In the genomic region with DNA sequence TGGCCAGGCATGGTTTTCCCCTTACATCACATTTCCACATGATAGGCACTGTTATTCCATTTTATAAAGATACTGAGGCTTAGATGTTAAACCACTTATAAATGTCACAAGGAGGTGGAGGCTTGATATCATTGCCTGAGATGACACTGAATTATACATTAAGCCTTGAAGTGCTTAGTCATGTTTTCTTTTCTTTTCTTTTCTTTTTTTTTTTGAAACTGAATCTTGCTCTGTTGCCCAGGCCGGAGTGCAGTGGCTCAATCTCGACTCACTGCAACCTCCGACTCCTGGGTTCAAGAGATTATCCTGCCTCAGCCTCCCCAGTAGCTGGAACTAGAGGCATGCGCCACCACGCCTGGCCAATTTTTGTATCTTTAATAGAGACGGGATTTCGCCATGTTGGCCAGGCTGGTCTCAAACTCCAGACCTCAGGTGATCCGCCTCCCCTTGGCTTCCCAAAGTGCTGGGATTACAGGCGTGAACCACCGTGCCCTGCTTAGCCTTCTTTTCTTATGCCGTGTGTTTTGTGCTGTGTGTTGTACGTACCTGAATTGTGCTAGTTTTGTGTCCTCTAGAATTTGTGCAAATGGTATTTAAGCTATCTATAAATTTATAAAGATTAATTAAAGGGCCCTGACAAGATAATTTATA, we compare ENCODE assay signal across 9 cellular contexts. TPM values are rescaled to one million over a fixed set of nuclear protein-coding genes. Genes with fewer than 3 reads are reported as not detected.
A peak's percentile ranks its signal among the peaks of the same experiment; 100 is the strongest.
DNase-seq lines count a peak whose midpoint lies in the region; ATAC-seq and TF ChIP-seq lines count a peak whose summit lies in the region.
"Had no signal": no experiment of that assay in that cellular context is flagged by ENCODE, and none has a peak within 500 bp of the region (broad histone marks: within the 10 kb centered on the region; RNA-seq: fewer than 3 reads in every experiment).

No MANE protein-coding gene starts in this region.

- no peak for TF ChIP-seq POLR2A in NB4 (IDR thresholded peaks at IDR 0.05; ENCODE audit: extremely low read depth, insufficient read length)

- peak overlapping the region; percentile 83 for H3K4me3 ChIP-seq in CD4-positive, CD25-positive, alpha-beta regulatory T cell (ENCODE audit: low read depth, low read length)
- peak overlapping the region; percentile 94 for H3K4me3 ChIP-seq in NB4 (ENCODE audit: low read depth, low read length)
- H3K4me3 ChIP-seq in effector memory CD4-positive, alpha-beta T cell (ENCODE audit: insufficient read depth, low read depth, low read length, poor library complexity, severe bottlenecking), result no peak overlapping the region

- no peak for DNase-seq in CD4-positive, CD25-positive, alpha-beta regulatory T cell
- DNase-seq in NB4 (ENCODE audit: low read depth) (no peak), neural crest cell (ENCODE audit: low read depth, low spot score) (no peak), NCI-H1930 (lab: John Stamatoyannopoulos, UW) (no peak)
- no peak for DNase-seq in effector memory CD4-positive, alpha-beta T cell
- DNase-seq in stimulated activated naive CD4-positive, alpha-beta T cell treated with Interleukin-2 at 50 U/mL for 16 hours (lab: John Stamatoyannopoulos, UW), result no peak
- DNase-seq: NCI-H1417 had no signal

- no peaks in the 10 kb centered on the region for H3K9me3 ChIP-seq in CD4-positive, CD25-positive, alpha-beta regulatory T cell (ENCODE audit: control insufficient read depth in 2 of 2, low read length in 2 of 2)
- H3K9me3 ChIP-seq in effector memory CD4-positive, alpha-beta T cell (ENCODE audit: control insufficient read depth, low read length), result no peaks in the 10 kb centered on the region

- no peak for TF ChIP-seq CTCF in NB4 (IDR thresholded peaks at IDR 0.05; ENCODE audit: low read depth, low read length)
- no peak for TF ChIP-seq CTCF in neural crest cell (conservative IDR thresholded peaks at IDR 0.05)

- peaks cover 21% of the 10 kb centered on the region for H3K4me1 ChIP-seq in CD4-positive, CD25-positive, alpha-beta regulatory T cell (ENCODE audit: control insufficient read depth, insufficient read depth, low read length, poor library complexity, severe bottlenecking)
- H3K4me1 ChIP-seq in effector memory CD4-positive, alpha-beta T cell (ENCODE audit: control insufficient read depth, insufficient read depth, low read length, poor library complexity, severe bottlenecking), result peaks cover 16% of the 10 kb centered on the region

- ATAC-seq in CD4-positive, CD25-positive, alpha-beta regulatory T cell (ENCODE audit: low read depth in 2 of 2), result no peak
- ATAC-seq in GM19324 (IDR thresholded peaks at IDR 0.05; ENCODE audit: low FRiP score, unreplicated experiment), result no peak
- no peak for ATAC-seq in GM18519 (IDR thresholded peaks at IDR 0.05; ENCODE audit: low FRiP score, unreplicated experiment)

- H3K27ac Mint-ChIP-seq in CD4-positive, CD25-positive, alpha-beta regulatory T cell, result peak overlapping the region; percentile 66 to 100 (median 99)
- peak overlapping the region; percentile 83 for H3K27ac Mint-ChIP-seq in neural crest cell (ENCODE audit: unreplicated experiment)

- no peaks in the 10 kb centered on the region for H3K9me3 Mint-ChIP-seq in CD4-positive, CD25-positive, alpha-beta regulatory T cell
- H3K9me3 Mint-ChIP-seq in neural crest cell, result no peaks in the 10 kb centered on the region

- no peaks in the 10 kb centered on the region for H3K27me3 ChIP-seq in CD4-positive, CD25-positive, alpha-beta regulatory T cell (ENCODE audit: control insufficient read depth, insufficient read depth, low read length)
- no peaks in the 10 kb centered on the region for H3K27me3 ChIP-seq in effector memory CD4-positive, alpha-beta T cell (replicated peaks; ENCODE audit: control insufficient read depth, insufficient read depth, low read length, poor library complexity, severe bottlenecking)

- H3K36me3 Mint-ChIP-seq in CD4-positive, CD25-positive, alpha-beta regulatory T cell, result peaks cover 7% of the 10 kb centered on the region
- H3K36me3 Mint-ChIP-seq in neural crest cell (ENCODE audit: low read depth), result peaks cover 5% of the 10 kb centered on the region

- peaks cover 0 to 38% (median 16%) of the 10 kb centered on the region in 4 donors for H3K4me1 Mint-ChIP-seq in CD4-positive, CD25-positive, alpha-beta regulatory T cell
- H3K4me1 Mint-ChIP-seq in neural crest cell, result peaks cover 29% of the 10 kb centered on the region

- peaks cover 11% of the 10 kb centered on the region for H3K36me3 ChIP-seq in CD4-positive, CD25-positive, alpha-beta regulatory T cell (ENCODE audit: control insufficient read depth, insufficient read depth, low read length)
- peaks cover 10% of the 10 kb centered on the region for H3K36me3 ChIP-seq in effector memory CD4-positive, alpha-beta T cell (ENCODE audit: control insufficient read depth, insufficient read depth, low read length)

- peak overlapping the region; percentile 98 for H3K27ac ChIP-seq in CD4-positive, CD25-positive, alpha-beta regulatory T cell (ENCODE audit: insufficient read depth, low read length, poor library complexity, severe bottlenecking)
- H3K27ac ChIP-seq in effector memory CD4-positive, alpha-beta T cell (ENCODE audit: insufficient read depth, low read length, poor library complexity, severe bottlenecking), result peak overlapping the region; percentile 99

- H3K27me3 Mint-ChIP-seq in CD4-positive, CD25-positive, alpha-beta regulatory T cell, result no peaks in the 10 kb centered on the region
- no peaks in the 10 kb centered on the region for H3K27me3 Mint-ChIP-seq in neural crest cell (ENCODE audit: low read depth)

- H3K4me3 Mint-ChIP-seq in CD4-positive, CD25-positive, alpha-beta regulatory T cell, result peak overlapping the region; percentile 86 to 99 (median 97)
- peak overlapping the region; percentile 97 for H3K4me3 Mint-ChIP-seq in neural crest cell

RNA-seq across cellular contexts. Expression of a gene that starts 1.2 kb away (rescaled TPM):
- total RNA-seq in CD4-positive, CD25-positive, alpha-beta regulatory T cell, result 27.0 TPM
- 10 to 100 TPM; 27.5 to 49.7 (median 41.8) TPM for polyA plus RNA-seq in CD4-positive, CD25-positive, alpha-beta regulatory T cell
- 45.1 and 55.2 TPM in 2 replicates for total RNA-seq in neural crest cell

RNA-seq across cellular contexts. Expression of a gene that starts 10.5 kb away (rescaled TPM):
- total RNA-seq in CD4-positive, CD25-positive, alpha-beta regulatory T cell, result 718 TPM
- 10 to 100 TPM; 52.5 to 69.3 (median 59.4) TPM for polyA plus RNA-seq in CD4-positive, CD25-positive, alpha-beta regulatory T cell
- 43.2 and 45.4 TPM in 2 replicates for total RNA-seq in neural crest cell

RNA-seq across cellular contexts. Expression of a gene that starts 47.6 kb away (rescaled TPM):
- total RNA-seq in CD4-positive, CD25-positive, alpha-beta regulatory T cell, result 40.7 TPM
- polyA plus RNA-seq in CD4-positive, CD25-positive, alpha-beta regulatory T cell, result 10 to 100 TPM; 45.6 to 61.7 (median 51.6) TPM
- 40.5 and 45.0 TPM in 2 replicates for total RNA-seq in neural crest cell

RNA-seq across cellular contexts. Expression of a gene that starts 49.4 kb away (rescaled TPM):
- total RNA-seq in CD4-positive, CD25-positive, alpha-beta regulatory T cell, result 41.2 TPM
- polyA plus RNA-seq in CD4-positive, CD25-positive, alpha-beta regulatory T cell, result 100 to 1,000 TPM; 104 to 145 (median 126) TPM
- 38.1 and 39.6 TPM in 2 replicates for total RNA-seq in neural crest cell

RNA-seq across cellular contexts. Expression of a gene that starts 55.2 kb away (rescaled TPM):
- total RNA-seq in CD4-positive, CD25-positive, alpha-beta regulatory T cell, result 0.57 TPM
- polyA plus RNA-seq in CD4-positive, CD25-positive, alpha-beta regulatory T cell, result under 1 TPM in 1 of 4 donors, not detected in 3; 0.14 TPM
- total RNA-seq in neural crest cell, result 0.91 and 1.2 TPM in 2 replicates

Comparison
In these comparisons a context has a peak if more than half of its experiments do, and no peak if none do; other contexts are left out.
1. RNA of a gene that starts 10.5 kb away (total RNA-seq): 718 TPM in CD4-positive, CD25-positive, alpha-beta regulatory T cell (single experiment); 43.2 to 45.4 TPM in neural crest cell; every median in the first group is over 10 times any median in the second.